In genomic region chr2:54588244-54588899, GRCh38 we compare ENCODE assay signal across 10 cellular contexts.
DNase-seq lines count a peak whose midpoint lies in the region; ATAC-seq and FAIRE-seq lines count a peak whose summit lies in the region.
"Had no signal": no experiment of that assay in that cellular context is flagged by ENCODE, and none has a peak within 500 bp of the region (broad histone marks: within the 10 kb centered on the region; RNA-seq: fewer than 3 reads in every experiment).

No MANE protein-coding gene starts in this region.

- H3K4me1 Mint-ChIP-seq in activated naive CD4-positive, alpha-beta T cell treated with anti-CD3 and anti-CD28 coated beads, Interleukin-2, amount 50 U/mL, for 24 hours: peaks cover 96% of the 10 kb centered on the region
- H3K4me1 Mint-ChIP-seq in IgD-negative memory B cell: peaks cover 72 to 83% (median 82%) of the 10 kb centered on the region in 3 donors
- peaks cover 41 to 65% of the 10 kb centered on the region in 2 donors for H3K4me1 Mint-ChIP-seq in effector memory CD8-positive, alpha-beta T cell (ENCODE audit: low read depth in 2 of 2)
- peaks cover 93% of the 10 kb centered on the region for H3K4me1 Mint-ChIP-seq in stimulated activated naive CD8-positive, alpha-beta T cell treated with anti-CD3 and anti-CD28 coated beads, Interleukin-15, amount 100 ng/mL, for 72 hours

- H3K27me3 Mint-ChIP-seq in activated naive CD4-positive, alpha-beta T cell treated with anti-CD3 and anti-CD28 coated beads, Interleukin-2, amount 50 U/mL, for 24 hours: no peaks in the 10 kb centered on the region
- H3K27me3 Mint-ChIP-seq in IgD-negative memory B cell: no peaks in the 10 kb centered on the region
- no peaks in the 10 kb centered on the region for H3K27me3 Mint-ChIP-seq in effector memory CD8-positive, alpha-beta T cell
- no peaks in the 10 kb centered on the region for H3K27me3 Mint-ChIP-seq in stimulated activated naive CD8-positive, alpha-beta T cell treated with anti-CD3 and anti-CD28 coated beads, Interleukin-15, amount 100 ng/mL, for 72 hours

- H3K36me3 Mint-ChIP-seq in activated naive CD4-positive, alpha-beta T cell treated with anti-CD3 and anti-CD28 coated beads, Interleukin-2, amount 50 U/mL, for 24 hours: no peaks in the 10 kb centered on the region
- no peaks in the 10 kb centered on the region for H3K36me3 Mint-ChIP-seq in IgD-negative memory B cell
- peaks cover 4% of the 10 kb centered on the region for H3K36me3 Mint-ChIP-seq in effector memory CD8-positive, alpha-beta T cell (ENCODE audit: insufficient read depth)

- no peak for DNase-seq in activated naive CD4-positive, alpha-beta T cell (lab: John Stamatoyannopoulos, UW)
- DNase-seq in effector memory CD8-positive, alpha-beta T cell: no peak
- no peak for DNase-seq in stimulated activated naive CD8-positive, alpha-beta T cell treated with anti-CD3 and anti-CD28 coated beads, Interleukin-15, amount 100 ng/mL, for 72 hours
- DNase-seq in frontal cortex (ENCODE audit: low spot score in 2 of 2): no peak
- DNase-seq: WERI-Rb-1 had no signal

- no peak for FAIRE-seq in frontal cortex (lab: Jason Lieb, UNC)

- H3K4me3 Mint-ChIP-seq in activated naive CD4-positive, alpha-beta T cell treated with anti-CD3 and anti-CD28 coated beads, Interleukin-2, amount 50 U/mL, for 24 hours: peak overlapping the region; percentile 60
- H3K4me3 Mint-ChIP-seq in IgD-negative memory B cell: peak overlapping the region in 3 of 4 donors; percentile 2 to 75 (median 59)
- H3K4me3 Mint-ChIP-seq in effector memory CD8-positive, alpha-beta T cell: peak overlapping the region; percentile 41 to 50
- peak overlapping the region; percentile 71 to 73 for H3K4me3 Mint-ChIP-seq in stimulated activated naive CD8-positive, alpha-beta T cell treated with anti-CD3 and anti-CD28 coated beads, Interleukin-15, amount 100 ng/mL, for 72 hours

- peak overlapping the region; percentile 92 for H3K27ac Mint-ChIP-seq in activated naive CD4-positive, alpha-beta T cell treated with anti-CD3 and anti-CD28 coated beads, Interleukin-2, amount 50 U/mL, for 24 hours
- H3K27ac Mint-ChIP-seq in IgD-negative memory B cell: peak overlapping the region; percentile 17 to 94 (median 92)
- peak overlapping the region; percentile 80 for H3K27ac Mint-ChIP-seq in effector memory CD8-positive, alpha-beta T cell
- peak overlapping the region; percentile 96 to 98 for H3K27ac Mint-ChIP-seq in stimulated activated naive CD8-positive, alpha-beta T cell treated with anti-CD3 and anti-CD28 coated beads, Interleukin-15, amount 100 ng/mL, for 72 hours

- no peak for ATAC-seq in effector memory CD8-positive, alpha-beta T cell (replicated peaks)
- no peak for ATAC-seq in stimulated activated naive CD8-positive, alpha-beta T cell treated with anti-CD3 and anti-CD28 coated beads, Interleukin-15, amount 100 ng/mL, for 72 hours
- ATAC-seq in GM19455 (IDR thresholded peaks at IDR 0.05; ENCODE audit: unreplicated experiment) (no peak), HG03432 (IDR thresholded peaks at IDR 0.05; ENCODE audit: unreplicated experiment) (no peak)
- ATAC-seq: Panc1 had no signal

- H3K9me3 Mint-ChIP-seq in activated naive CD4-positive, alpha-beta T cell treated with anti-CD3 and anti-CD28 coated beads, Interleukin-2, amount 50 U/mL, for 24 hours: no peaks in the 10 kb centered on the region
- no peaks in the 10 kb centered on the region for H3K9me3 Mint-ChIP-seq in IgD-negative memory B cell
- H3K9me3 Mint-ChIP-seq in effector memory CD8-positive, alpha-beta T cell: no peaks in the 10 kb centered on the region
- H3K9me3 Mint-ChIP-seq in stimulated activated naive CD8-positive, alpha-beta T cell treated with anti-CD3 and anti-CD28 coated beads, Interleukin-15, amount 100 ng/mL, for 72 hours: no peaks in the 10 kb centered on the region
